7 cellular contexts compared by ENCODE assay signal in genomic region chr3:56608479-56608878, GRCh38. TPM values are rescaled to one million over a fixed set of nuclear protein-coding genes. Genes with fewer than 3 reads are reported as not detected.
DNase-seq lines count a peak whose midpoint lies in the region; ATAC-seq and TF ChIP-seq lines count a peak whose summit lies in the region.
"Not testable (repeated sequence)": the region's sequence is repeated elsewhere in the genome, so short reads cannot be mapped to it uniquely, and the experiment has no call there.

No MANE protein-coding gene starts in this region.

- intact Hi-C loops in activated CD8-positive, alpha-beta T cell treated with anti-CD3 and anti-CD28 coated beads for 36 hours (cut with micrococcal nuclease), result not testable (repeated sequence)
- intact Hi-C loops in activated T-helper 1 cell treated with anti-CD3 and anti-CD28 coated beads, Interleukin-12 subunit alpha, Interleukin-12 subunit beta, Interleukin-2, Interleukin-4 antibody, amounts not matched to agents 30 ng/mL and 10 ng/mL and 1 ng/mL, durations not matched to agents 14 hours and 24 hours and 36 hours (cut with micrococcal nuclease), result loop anchor here (2.0 kb wide), 1 partner anchor 52 kb away; the partner anchor contains the start of gene CCDC66

- H3K4me1 Mint-ChIP-seq in IgD-negative memory B cell, result peaks cover 18 to 27% (median 24%) of the 10 kb centered on the region in 3 donors
- H3K4me1 Mint-ChIP-seq in T-helper 2 cell treated with Interferon-gamma antibody and Interleukin-4, amounts not matched to agents 5 μg/mL and 100 μg/mL, for 36 hours (ENCODE audit: low read depth), result peaks cover 56% of the 10 kb centered on the region
- H3K4me1 Mint-ChIP-seq in activated CD8-positive, alpha-beta T cell treated with anti-CD3 and anti-CD28 coated beads for 36 hours (ENCODE audit: low read depth), result peaks cover 64% of the 10 kb centered on the region
- peaks cover 61% of the 10 kb centered on the region for H3K4me1 Mint-ChIP-seq in activated T-helper 1 cell treated with anti-CD3 and anti-CD28 coated beads, Interleukin-12 subunit alpha, Interleukin-12 subunit beta, Interleukin-2, Interleukin-4 antibody, amounts not matched to agents 30 ng/mL and 10 ng/mL and 1 ng/mL, durations not matched to agents 14 hours and 24 hours and 36 hours (ENCODE audit: low read depth)
- H3K4me1 Mint-ChIP-seq in activated naive CD8-positive, alpha-beta T cell (ENCODE audit: low read depth), result peaks cover 70% of the 10 kb centered on the region
- H3K4me1 Mint-ChIP-seq in central memory CD8-positive, alpha-beta T cell, result peaks cover 72% of the 10 kb centered on the region

- H3K27ac Mint-ChIP-seq in IgD-negative memory B cell, result peak overlapping the region in 2 of 3 donors; percentile 45 to 84
- H3K27ac Mint-ChIP-seq in T-helper 2 cell treated with Interferon-gamma antibody and Interleukin-4, amounts not matched to agents 5 μg/mL and 100 μg/mL, for 36 hours, result peak overlapping the region; percentile 83
- H3K27ac Mint-ChIP-seq in activated CD8-positive, alpha-beta T cell treated with anti-CD3 and anti-CD28 coated beads for 36 hours, result peak overlapping the region; percentile 75
- peak overlapping the region; percentile 53 for H3K27ac Mint-ChIP-seq in activated T-helper 1 cell treated with anti-CD3 and anti-CD28 coated beads, Interleukin-12 subunit alpha, Interleukin-12 subunit beta, Interleukin-2, Interleukin-4 antibody, amounts not matched to agents 30 ng/mL and 10 ng/mL and 1 ng/mL, durations not matched to agents 14 hours and 24 hours and 36 hours
- H3K27ac Mint-ChIP-seq in activated naive CD8-positive, alpha-beta T cell, result peak overlapping the region; percentile 82
- peak overlapping the region; percentile 64 for H3K27ac Mint-ChIP-seq in central memory CD8-positive, alpha-beta T cell (ENCODE audit: low read depth)

- H3K9me3 ChIP-seq in neutrophil, result not testable (repeated sequence)

- peak overlapping the region; percentile 42 for H3K27ac ChIP-seq in neutrophil

- not testable (repeated sequence) for DNase-seq in T-helper 2 cell treated with Interferon-gamma antibody and Interleukin-4, amounts not matched to agents 5 μg/mL and 100 μg/mL, for 36 hours (ENCODE audit: low spot score); activated CD8-positive, alpha-beta T cell treated with anti-CD3 and anti-CD28 coated beads for 36 hours; activated T-helper 1 cell treated with anti-CD3 and anti-CD28 coated beads, Interleukin-12 subunit alpha, Interleukin-12 subunit beta, Interleukin-2, Interleukin-4 antibody, amounts not matched to agents 30 ng/mL and 10 ng/mL and 1 ng/mL, durations not matched to agents 14 hours and 24 hours and 36 hours (ENCODE audit: low spot score); central memory CD8-positive, alpha-beta T cell (ENCODE audit: low spot score in 2 of 2)

- POLR2A ChIA-PET in activated CD8-positive, alpha-beta T cell treated with anti-CD3 and anti-CD28 coated beads for 36 hours (lab: Charles Lee), result not testable (repeated sequence)

- not testable (repeated sequence) for TF ChIP-seq CTCF in activated CD8-positive, alpha-beta T cell treated with anti-CD3 and anti-CD28 coated beads for 36 hours (IDR thresholded peaks at IDR 0.05); neutrophil (IDR thresholded peaks at IDR 0.05)

- H3K4me3 Mint-ChIP-seq in IgD-negative memory B cell, result peak overlapping the region in 1 of 4 donors; percentile 9
- H3K4me3 Mint-ChIP-seq in T-helper 2 cell treated with Interferon-gamma antibody and Interleukin-4, amounts not matched to agents 5 μg/mL and 100 μg/mL, for 36 hours, result peak overlapping the region; percentile 59
- H3K4me3 Mint-ChIP-seq in activated CD8-positive, alpha-beta T cell treated with anti-CD3 and anti-CD28 coated beads for 36 hours, result not testable (repeated sequence)
- peak overlapping the region; percentile 2 for H3K4me3 Mint-ChIP-seq in activated T-helper 1 cell treated with anti-CD3 and anti-CD28 coated beads, Interleukin-12 subunit alpha, Interleukin-12 subunit beta, Interleukin-2, Interleukin-4 antibody, amounts not matched to agents 30 ng/mL and 10 ng/mL and 1 ng/mL, durations not matched to agents 14 hours and 24 hours and 36 hours
- H3K4me3 Mint-ChIP-seq in activated naive CD8-positive, alpha-beta T cell, result peak overlapping the region; percentile 68
- H3K4me3 Mint-ChIP-seq in central memory CD8-positive, alpha-beta T cell, result peak overlapping the region; percentile 25

- H3K9me3 Mint-ChIP-seq in IgD-negative memory B cell; central memory CD8-positive, alpha-beta T cell: not testable (repeated sequence)
- peaks cover 43% of the 10 kb centered on the region for H3K9me3 Mint-ChIP-seq in T-helper 2 cell treated with Interferon-gamma antibody and Interleukin-4, amounts not matched to agents 5 μg/mL and 100 μg/mL, for 36 hours
- peaks cover 29% of the 10 kb centered on the region for H3K9me3 Mint-ChIP-seq in activated CD8-positive, alpha-beta T cell treated with anti-CD3 and anti-CD28 coated beads for 36 hours
- H3K9me3 Mint-ChIP-seq in activated T-helper 1 cell treated with anti-CD3 and anti-CD28 coated beads, Interleukin-12 subunit alpha, Interleukin-12 subunit beta, Interleukin-2, Interleukin-4 antibody, amounts not matched to agents 30 ng/mL and 10 ng/mL and 1 ng/mL, durations not matched to agents 14 hours and 24 hours and 36 hours, result peaks cover 32% of the 10 kb centered on the region
- H3K9me3 Mint-ChIP-seq in activated naive CD8-positive, alpha-beta T cell (ENCODE audit: low read depth), result peaks cover 10% of the 10 kb centered on the region

- H3K4me1 ChIP-seq in neutrophil (ENCODE audit: control insufficient read depth in 1 of 2, insufficient read depth in 1 of 2, low read depth in 1 of 2, low read length in 1 of 2), result peaks cover 0 to 15% of the 10 kb centered on the region in 2 experiments

- CTCF ChIA-PET in activated CD8-positive, alpha-beta T cell treated with anti-CD3 and anti-CD28 coated beads for 36 hours (lab: Charles Lee), result not testable (repeated sequence)

- not testable (repeated sequence) for H3K27me3 Mint-ChIP-seq in IgD-negative memory B cell; T-helper 2 cell treated with Interferon-gamma antibody and Interleukin-4, amounts not matched to agents 5 μg/mL and 100 μg/mL, for 36 hours (ENCODE audit: low read depth); activated CD8-positive, alpha-beta T cell treated with anti-CD3 and anti-CD28 coated beads for 36 hours; activated T-helper 1 cell treated with anti-CD3 and anti-CD28 coated beads, Interleukin-12 subunit alpha, Interleukin-12 subunit beta, Interleukin-2, Interleukin-4 antibody, amounts not matched to agents 30 ng/mL and 10 ng/mL and 1 ng/mL, durations not matched to agents 14 hours and 24 hours and 36 hours (ENCODE audit: insufficient read depth); activated naive CD8-positive, alpha-beta T cell; central memory CD8-positive, alpha-beta T cell

- peaks cover 29% of the 10 kb centered on the region for H3K36me3 Mint-ChIP-seq in IgD-negative memory B cell
- H3K36me3 Mint-ChIP-seq in T-helper 2 cell treated with Interferon-gamma antibody and Interleukin-4, amounts not matched to agents 5 μg/mL and 100 μg/mL, for 36 hours (ENCODE audit: low read depth), result peaks cover 94% of the 10 kb centered on the region
- H3K36me3 Mint-ChIP-seq in activated CD8-positive, alpha-beta T cell treated with anti-CD3 and anti-CD28 coated beads for 36 hours (ENCODE audit: low read depth), result peaks cover 97% of the 10 kb centered on the region
- peaks cover 79% of the 10 kb centered on the region for H3K36me3 Mint-ChIP-seq in activated T-helper 1 cell treated with anti-CD3 and anti-CD28 coated beads, Interleukin-12 subunit alpha, Interleukin-12 subunit beta, Interleukin-2, Interleukin-4 antibody, amounts not matched to agents 30 ng/mL and 10 ng/mL and 1 ng/mL, durations not matched to agents 14 hours and 24 hours and 36 hours (ENCODE audit: low read depth)
- H3K36me3 Mint-ChIP-seq in activated naive CD8-positive, alpha-beta T cell, result peaks cover 67% of the 10 kb centered on the region
- H3K36me3 Mint-ChIP-seq in central memory CD8-positive, alpha-beta T cell (ENCODE audit: insufficient read depth), result peaks cover 18% of the 10 kb centered on the region

- not testable (repeated sequence) for H3K4me3 ChIP-seq in neutrophil (ENCODE audit: low read depth in 1 of 2, low read length in 1 of 2)

- H3K36me3 ChIP-seq in neutrophil, result peaks cover 14% of the 10 kb centered on the region

- not testable (repeated sequence) for H3K27me3 ChIP-seq in neutrophil

- not testable (repeated sequence) for ATAC-seq in activated CD8-positive, alpha-beta T cell treated with anti-CD3 and anti-CD28 coated beads for 36 hours
- peak; percentile 32 for ATAC-seq in central memory CD8-positive, alpha-beta T cell (replicated peaks; ENCODE audit: extremely low read depth, poor library complexity, severe bottlenecking)

RNA-seq across cellular contexts. Expression of gene CCDC66, which starts 51.5 kb away (rescaled TPM):
- polyA plus RNA-seq in IgD-negative memory B cell, result 20.9 TPM
- total RNA-seq in activated CD8-positive, alpha-beta T cell treated with anti-CD3 and anti-CD28 coated beads for 36 hours, result 10 to 100 TPM; 21.1 to 22.1 TPM
- total RNA-seq in activated T-helper 1 cell treated with anti-CD3 and anti-CD28 coated beads, Interleukin-12 subunit alpha, Interleukin-12 subunit beta, Interleukin-2, Interleukin-4 antibody, amounts not matched to agents 30 ng/mL and 10 ng/mL and 1 ng/mL, durations not matched to agents 14 hours and 24 hours and 36 hours, result 37.7 and 40.4 TPM in 2 replicates
